In the genomic region with DNA sequence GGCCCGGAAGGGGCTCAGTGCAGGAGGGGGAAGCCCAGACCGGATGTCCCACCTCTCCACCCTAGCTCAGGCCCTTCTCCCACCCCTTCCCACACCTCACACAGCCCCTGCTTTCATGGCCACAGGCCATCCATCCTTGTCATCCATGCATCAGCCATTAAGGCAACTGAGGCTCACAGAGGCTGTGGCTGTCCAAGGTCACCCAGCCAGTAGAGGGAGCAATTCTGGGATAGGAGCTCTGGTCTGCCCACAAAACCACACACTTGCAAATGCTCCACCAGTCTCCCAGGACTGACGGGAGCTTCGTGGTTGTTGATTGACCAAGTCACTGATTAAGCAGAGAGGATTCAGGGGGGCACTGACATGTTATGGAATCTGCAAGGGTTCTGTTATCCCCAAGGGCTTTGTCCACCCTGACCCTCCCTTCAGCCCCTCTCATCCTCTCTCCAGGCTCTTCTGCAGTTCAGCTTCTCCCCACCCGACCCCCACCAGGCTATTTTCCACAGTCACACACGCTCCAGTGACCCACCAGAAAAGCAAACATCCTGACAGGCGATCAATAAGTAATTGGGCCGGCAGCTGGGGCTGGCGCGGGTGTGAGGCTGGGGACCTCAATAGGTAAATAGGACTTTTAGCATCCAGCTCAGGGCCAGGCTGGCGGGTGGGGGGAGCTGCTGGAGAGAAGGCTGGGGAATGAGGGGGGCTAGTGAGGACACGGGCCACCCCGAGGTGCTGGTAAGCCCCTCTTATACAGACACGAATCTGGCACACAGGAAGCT, we compare ENCODE assay signal across 8 cellular contexts. TPM values are rescaled to one million over a fixed set of nuclear protein-coding genes. Genes with fewer than 3 reads are reported as not detected.
DNase-seq lines count a peak whose midpoint lies in the region; ATAC-seq and TF ChIP-seq lines count a peak whose summit lies in the region.

No MANE protein-coding gene starts in this region.

- no peaks in the 10 kb centered on the region for H3K36me3 Mint-ChIP-seq in activated T-cell treated with anti-CD3 and anti-CD28 coated beads, Interleukin-2, amount 50 U/mL, for 72 hours (ENCODE audit: insufficient read depth in 2 of 2)
- H3K36me3 Mint-ChIP-seq in activated T-cell treated with anti-CD3 and anti-CD28 coated beads, Interleukin-2, amount 50 U/mL, for 4 hours (ENCODE audit: insufficient read depth), result no peaks in the 10 kb centered on the region

- no peaks in the 10 kb centered on the region for H3K4me1 ChIP-seq in HAP-1

- H3K4me3 Mint-ChIP-seq in activated T-cell treated with anti-CD3 and anti-CD28 coated beads, Interleukin-2, amount 50 U/mL, for 72 hours, result no peak overlapping the region
- H3K4me3 Mint-ChIP-seq in activated T-cell treated with anti-CD3 and anti-CD28 coated beads, Interleukin-2, amount 50 U/mL, for 4 hours, result no peak overlapping the region

- H3K27me3 ChIP-seq in HAP-1 (ENCODE audit: low read depth) (no peaks in the 10 kb centered on the region), kidney epithelial cell (ENCODE audit: control insufficient read depth, insufficient read depth, low read length) (peaks cover 17% of the 10 kb centered on the region)

- H3K9me3 Mint-ChIP-seq in activated T-cell treated with anti-CD3 and anti-CD28 coated beads, Interleukin-2, amount 50 U/mL, for 72 hours, result no peaks in the 10 kb centered on the region
- H3K9me3 Mint-ChIP-seq in activated T-cell treated with anti-CD3 and anti-CD28 coated beads, Interleukin-2, amount 50 U/mL, for 4 hours, result no peaks in the 10 kb centered on the region

- H3K4me3 ChIP-seq in HAP-1, result no peak overlapping the region
- no peak overlapping the region for H3K4me3 ChIP-seq in kidney epithelial cell (ENCODE audit: low read depth, low read length)

- in situ Hi-C loops in HAP-1 (cut with MboI; ENCODE audit: low sequenced_read_pairs), result no loop called here

- H3K36me3 ChIP-seq in HAP-1 (replicated peaks), result peaks cover 15% of the 10 kb centered on the region
- no peaks in the 10 kb centered on the region for H3K36me3 ChIP-seq in kidney epithelial cell (ENCODE audit: control insufficient read depth, insufficient read depth, low read length)

- no peak overlapping the region for H3K27ac Mint-ChIP-seq in activated T-cell treated with anti-CD3 and anti-CD28 coated beads, Interleukin-2, amount 50 U/mL, for 72 hours

- peak; percentile 12 for DNase-seq in COLO668 (lab: John Stamatoyannopoulos, UW; ENCODE audit: unreplicated experiment)
- DNase-seq in HAP-1 (ENCODE audit: low spot score in 2 of 2), result peak; percentile 40 to 75
- no peak for DNase-seq in kidney epithelial cell (ENCODE audit: low read depth)
- DNase-seq in hypothalamus (lab: John Stamatoyannopoulos, UW), result no peak
- DNase-seq in effector CD8-positive, alpha-beta T cell (lab: John Stamatoyannopoulos, UW), result no peak
- DNase-seq in activated T-cell treated with anti-CD3 and anti-CD28 coated beads, Interleukin-2, amount 50 U/mL, for 72 hours, result no peak
- no peak for DNase-seq in activated T-cell treated with anti-CD3 and anti-CD28 coated beads, Interleukin-2, amount 50 U/mL, for 4 hours

- H3K27me3 Mint-ChIP-seq in activated T-cell treated with anti-CD3 and anti-CD28 coated beads, Interleukin-2, amount 50 U/mL, for 72 hours (ENCODE audit: low read depth), result no peaks in the 10 kb centered on the region
- peaks cover 7% of the 10 kb centered on the region for H3K27me3 Mint-ChIP-seq in activated T-cell treated with anti-CD3 and anti-CD28 coated beads, Interleukin-2, amount 50 U/mL, for 4 hours (ENCODE audit: low read depth)

- ATAC-seq in SK-N-SH treated with all-trans-retinoic acid at 6 μM for 48 hours, result peak; percentile 59; the same call in 2 of the 3 replicates
- ATAC-seq in activated T-cell treated with anti-CD3 and anti-CD28 coated beads, Interleukin-2, amount 50 U/mL, for 72 hours (replicated peaks in 1 of 2), result no peak
- ATAC-seq in activated T-cell treated with anti-CD3 and anti-CD28 coated beads, Interleukin-2, amount 50 U/mL, for 4 hours, result no peak

- peak; percentile 48 for TF ChIP-seq CTCF in kidney epithelial cell (IDR thresholded peaks at IDR 0.05; ENCODE audit: insufficient read depth, low read length, poor library complexity, severe bottlenecking)

- H3K4me1 Mint-ChIP-seq in activated T-cell treated with anti-CD3 and anti-CD28 coated beads, Interleukin-2, amount 50 U/mL, for 72 hours (ENCODE audit: low read depth), result no peaks in the 10 kb centered on the region
- no peaks in the 10 kb centered on the region for H3K4me1 Mint-ChIP-seq in activated T-cell treated with anti-CD3 and anti-CD28 coated beads, Interleukin-2, amount 50 U/mL, for 4 hours (ENCODE audit: low read depth)

- no peaks in the 10 kb centered on the region for H3K9me3 ChIP-seq in HAP-1

TF ChIP-seq in SK-N-SH treated with all-trans-retinoic acid at 6 μM for 48 hours, 23 proteins besides CTCF, POLR2A, EP300 and RAD21 (continues in another document):
- TF ChIP-seq ZNF565 (CRISPR knock-in tag; conservative IDR thresholded peaks at IDR 0.05; ENCODE audit: low read depth), result no peak
- TF ChIP-seq TCF4 (CRISPR knock-in tag; IDR thresholded peaks at IDR 0.05; ENCODE audit: borderline replicate concordance), result no peak
- no peak for TF ChIP-seq ESRRG (CRISPR knock-in tag; IDR thresholded peaks at IDR 0.05)
- TF ChIP-seq TOX (CRISPR knock-in tag; IDR thresholded peaks at IDR 0.05; ENCODE audit: borderline replicate concordance), result no peak
- no peak for TF ChIP-seq SNAI2 (CRISPR knock-in tag; IDR thresholded peaks at IDR 0.05)
- TF ChIP-seq RARB (CRISPR knock-in tag; IDR thresholded peaks at IDR 0.05), result no peak
- TF ChIP-seq, protein P1, sequence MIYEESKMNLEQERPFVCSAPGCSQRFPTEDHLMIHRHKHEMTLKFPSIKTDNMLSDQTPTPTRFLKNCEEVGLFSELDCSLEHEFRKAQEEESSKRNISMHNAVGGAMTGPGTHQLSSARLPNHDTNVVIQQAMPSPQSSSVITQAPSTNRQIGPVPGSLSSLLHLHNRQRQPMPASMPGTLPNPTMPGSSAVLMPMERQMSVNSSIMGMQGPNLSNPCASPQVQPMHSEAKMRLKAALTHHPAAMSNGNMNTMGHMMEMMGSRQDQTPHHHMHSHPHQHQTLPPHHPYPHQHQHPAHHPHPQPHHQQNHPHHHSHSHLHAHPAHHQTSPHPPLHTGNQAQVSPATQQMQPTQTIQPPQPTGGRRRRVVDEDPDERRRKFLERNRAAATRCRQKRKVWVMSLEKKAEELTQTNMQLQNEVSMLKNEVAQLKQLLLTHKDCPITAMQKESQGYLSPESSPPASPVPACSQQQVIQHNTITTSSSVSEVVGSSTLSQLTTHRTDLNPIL (CRISPR knock-in tag; IDR thresholded peaks at IDR 0.05; ENCODE audit: low read depth), result no peak
- TF ChIP-seq, protein P2, sequence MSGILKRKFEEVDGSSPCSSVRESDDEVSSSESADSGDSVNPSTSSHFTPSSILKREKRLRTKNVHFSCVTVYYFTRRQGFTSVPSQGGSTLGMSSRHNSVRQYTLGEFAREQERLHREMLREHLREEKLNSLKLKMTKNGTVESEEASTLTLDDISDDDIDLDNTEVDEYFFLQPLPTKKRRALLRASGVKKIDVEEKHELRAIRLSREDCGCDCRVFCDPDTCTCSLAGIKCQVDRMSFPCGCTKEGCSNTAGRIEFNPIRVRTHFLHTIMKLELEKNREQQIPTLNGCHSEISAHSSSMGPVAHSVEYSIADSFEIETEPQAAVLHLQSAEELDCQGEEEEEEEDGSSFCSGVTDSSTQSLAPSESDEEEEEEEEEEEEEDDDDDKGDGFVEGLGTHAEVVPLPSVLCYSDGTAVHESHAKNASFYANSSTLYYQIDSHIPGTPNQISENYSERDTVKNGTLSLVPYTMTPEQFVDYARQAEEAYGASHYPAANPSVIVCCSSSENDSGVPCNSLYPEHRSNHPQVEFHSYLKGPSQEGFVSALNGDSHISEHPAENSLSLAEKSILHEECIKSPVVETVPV (CRISPR knock-in tag; IDR thresholded peaks at IDR 0.05), result no peak
- TF ChIP-seq ZNF70 (CRISPR knock-in tag; IDR thresholded peaks at IDR 0.05), result no peak
- TF ChIP-seq, protein P3, sequence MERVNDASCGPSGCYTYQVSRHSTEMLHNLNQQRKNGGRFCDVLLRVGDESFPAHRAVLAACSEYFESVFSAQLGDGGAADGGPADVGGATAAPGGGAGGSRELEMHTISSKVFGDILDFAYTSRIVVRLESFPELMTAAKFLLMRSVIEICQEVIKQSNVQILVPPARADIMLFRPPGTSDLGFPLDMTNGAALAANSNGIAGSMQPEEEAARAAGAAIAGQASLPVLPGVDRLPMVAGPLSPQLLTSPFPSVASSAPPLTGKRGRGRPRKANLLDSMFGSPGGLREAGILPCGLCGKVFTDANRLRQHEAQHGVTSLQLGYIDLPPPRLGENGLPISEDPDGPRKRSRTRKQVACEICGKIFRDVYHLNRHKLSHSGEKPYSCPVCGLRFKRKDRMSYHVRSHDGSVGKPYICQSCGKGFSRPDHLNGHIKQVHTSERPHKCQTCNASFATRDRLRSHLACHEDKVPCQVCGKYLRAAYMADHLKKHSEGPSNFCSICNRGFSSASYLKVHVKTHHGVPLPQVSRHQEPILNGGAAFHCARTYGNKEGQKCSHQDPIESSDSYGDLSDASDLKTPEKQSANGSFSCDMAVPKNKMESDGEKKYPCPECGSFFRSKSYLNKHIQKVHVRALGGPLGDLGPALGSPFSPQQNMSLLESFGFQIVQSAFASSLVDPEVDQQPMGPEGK (CRISPR knock-in tag; IDR thresholded peaks at IDR 0.05; ENCODE audit: borderline replicate concordance), result no peak
- no peak for TF ChIP-seq ZFP3 (CRISPR knock-in tag; IDR thresholded peaks at IDR 0.05)
- no peak for TF ChIP-seq ZNF8 (CRISPR knock-in tag; IDR thresholded peaks at IDR 0.05)
- TF ChIP-seq GLIS3 (CRISPR knock-in tag; IDR thresholded peaks at IDR 0.05), result no peak
- no peak for TF ChIP-seq BACH2 (CRISPR knock-in tag; IDR thresholded peaks at IDR 0.05; ENCODE audit: borderline replicate concordance)
- TF ChIP-seq ISL1 (CRISPR knock-in tag; IDR thresholded peaks at IDR 0.05), result no peak
- no peak for TF ChIP-seq ARNTL (CRISPR knock-in tag; IDR thresholded peaks at IDR 0.05; ENCODE audit: borderline replicate concordance, low read depth)

RNA-seq across cellular contexts. Expression of a gene that starts 15.0 kb away (rescaled TPM):
- total RNA-seq in kidney epithelial cell, result 1.2 and 4.8 TPM in 2 replicates
- total RNA-seq in activated T-cell treated with anti-CD3 and anti-CD28 coated beads, Interleukin-2, amount 50 U/mL, for 72 hours, result under 1 TPM in 1 of 2 donors, not detected in 1; 0.17 TPM
- not detected for total RNA-seq in activated T-cell treated with anti-CD3 and anti-CD28 coated beads, Interleukin-2, amount 50 U/mL, for 4 hours

Comparison
In these comparisons a context has a peak if more than half of its experiments do, and no peak if none do; other contexts are left out.
1. DNase-seq: peak in COLO668 (single experiment) and HAP-1 (2 of 2); none in kidney epithelial cell (single experiment), hypothalamus (0 of 51), effector CD8-positive, alpha-beta T cell (single experiment), activated T-cell treated with anti-CD3 and anti-CD28 coated beads, Interleukin-2, amount 50 U/mL, for 72 hours (0 of 2) and activated T-cell treated with anti-CD3 and anti-CD28 coated beads, Interleukin-2, amount 50 U/mL, for 4 hours (single experiment).